ENCODE assay signal across 1 cellular context in the genomic region with DNA sequence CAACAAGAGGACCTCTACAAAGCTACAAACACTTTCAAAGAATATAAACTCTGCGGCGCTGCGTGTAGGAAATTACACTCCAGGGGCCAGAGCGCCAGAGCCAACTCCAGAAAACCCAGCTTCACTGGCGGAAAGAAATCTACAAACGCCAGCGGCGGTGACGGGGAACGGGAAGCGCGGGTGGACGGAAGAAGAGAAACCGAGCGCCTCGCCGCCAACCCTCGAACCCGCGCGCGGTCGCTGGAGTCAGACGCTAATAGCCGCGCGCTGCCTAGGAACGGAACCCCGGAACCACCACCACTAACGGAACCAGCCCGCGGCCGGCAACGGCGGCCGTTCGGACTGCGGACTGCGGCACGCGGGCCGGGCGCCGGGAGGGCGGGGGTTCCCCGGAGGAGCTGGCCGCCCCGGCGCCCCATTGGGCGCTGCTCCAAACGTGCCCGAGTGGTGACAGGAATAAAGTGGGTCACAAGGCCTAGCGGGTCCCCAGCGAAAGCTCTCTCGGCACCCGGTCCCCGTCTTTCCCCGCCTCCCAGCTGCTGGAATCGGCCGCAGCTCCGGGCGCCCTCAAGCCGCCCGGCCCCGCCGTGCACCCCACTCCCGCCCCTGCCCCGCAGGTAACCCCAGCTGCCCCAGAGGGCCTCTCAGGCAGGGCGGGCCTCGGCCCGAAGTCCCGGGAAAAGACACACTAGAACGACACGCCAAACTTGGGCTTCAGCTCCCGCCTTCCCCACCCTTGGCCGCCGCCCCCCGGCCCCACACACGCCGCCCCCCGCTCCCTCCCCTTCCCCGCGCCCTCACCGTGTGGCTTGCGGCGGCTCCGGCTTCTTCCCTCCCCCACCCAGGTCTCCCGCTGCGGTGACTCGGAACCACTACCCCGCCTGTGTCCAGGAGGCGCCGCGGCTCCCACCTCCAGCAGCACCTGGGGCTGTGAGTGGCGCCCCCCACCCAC.
TF ChIP-seq lines count a peak whose summit lies in the region.

No MANE protein-coding gene starts in this region.

TF ChIP-seq in IMR-90, 13 proteins besides CTCF, POLR2A, EP300 and RAD21:
- TF ChIP-seq MAZ (IDR thresholded peaks at IDR 0.05; ENCODE audit: borderline replicate concordance, low read depth, low read length) (peak; percentile 70), RFX5 (IDR thresholded peaks at IDR 0.05; ENCODE audit: low read depth, low read length) (no peak), BHLHE40 (IDR thresholded peaks at IDR 0.05; ENCODE audit: low read depth, low read length) (peak; percentile 86)
